17 cellular contexts compared by ENCODE assay signal in genomic region chr11:93984205-93984586, GRCh38. TPM values are rescaled to one million over a fixed set of nuclear protein-coding genes. Genes with fewer than 3 reads are reported as not detected.
A peak's percentile ranks its signal among the peaks of the same experiment; 100 is the strongest.
DNase-seq lines count a peak whose midpoint lies in the region; ATAC-seq and TF ChIP-seq lines count a peak whose summit lies in the region.
"Had no signal": no experiment of that assay in that cellular context is flagged by ENCODE, and none has a peak within 500 bp of the region (broad histone marks: within the 10 kb centered on the region; RNA-seq: fewer than 3 reads in every experiment).

No MANE protein-coding gene starts in this region.

- no peak overlapping the region for H2BK5ac ChIP-seq in IMR-90 (ENCODE audit: low read depth, low read length, poor library complexity, severe bottlenecking)

- no peak overlapping the region for H3K14ac ChIP-seq in IMR-90 (replicated peaks; ENCODE audit: low read depth, low read length)

- H4K5ac ChIP-seq in IMR-90 (ENCODE audit: low read depth, low read length) = no peak overlapping the region

- H3K4ac ChIP-seq in IMR-90 (ENCODE audit: low read depth, low read length) = no peak overlapping the region

- H2BK20ac ChIP-seq in IMR-90 (ENCODE audit: low read depth, low read length) = no peak overlapping the region

- no peak for ATAC-seq in IMR-90 (ENCODE audit: low read depth)

- no peak overlapping the region for H3K9ac ChIP-seq in IMR-90 (ENCODE audit: low read depth, low read length)

- H2AFZ ChIP-seq in IMR-90 (replicated peaks; ENCODE audit: low read length, poor library complexity) = no peak overlapping the region

- no peak overlapping the region for H2BK15ac ChIP-seq in IMR-90 (ENCODE audit: low read depth, low read length)

- no peak overlapping the region for H3K27ac ChIP-seq in IMR-90 (ENCODE audit: insufficient read depth, low read length)

- POLR2A ChIA-PET in IMR-90 (lab: Charles Lee; ENCODE audit: unreplicated experiment) = no interaction called here

- no peak overlapping the region for H3K4me3 ChIP-seq in IMR-90 (ENCODE audit: insufficient read depth, low read depth, low read length)

- H2AK5ac ChIP-seq in IMR-90 (ENCODE audit: low read depth, low read length) = no peak overlapping the region

- CTCF ChIA-PET in IMR-90 (lab: Yijun Ruan, JAX) = no interaction called here

- TF ChIP-seq RAD21 in IMR-90 (IDR thresholded peaks at IDR 0.05; ENCODE audit: low read length) = no peak

- no peaks in the 10 kb centered on the region for H3K9me3 ChIP-seq in IMR-90 (ENCODE audit: control insufficient read depth, insufficient read depth, low read length)

- no peak overlapping the region for H2AK9ac ChIP-seq in IMR-90 (replicated peaks; ENCODE audit: low read depth, low read length, poor library complexity)

- DNase-seq in IMR-90 (peak; percentile 2), dedifferentiated amniotic fluid mesenchymal stem cell (ENCODE audit: extremely low spot score) (peak; percentile 28), fibroblast of the conjunctiva (ENCODE audit: low read depth) (peak; percentile 34), occipital lobe (lab: John Stamatoyannopoulos, UW) (no peak), NCI-H526 (lab: John Stamatoyannopoulos, UW) (no peak), NCI-H2029 treated with DMSO at 0.1 percent for 48 hours (lab: John Stamatoyannopoulos, UW) (no peak)
- DNase-seq in activated CD4-positive, CD25-positive, alpha-beta regulatory T cell (lab: John Stamatoyannopoulos, UW) = no peak
- DNase-seq: C1 segment of cervical spinal cord, DMS79 treated with DMSO at 0.1 percent for 48 hours, GDM1, Kasumi-1, NCI-H1105 treated with DMSO at 0.1 percent for 48 hours, NCI-H187, NCI-H69, RPMI8226 had no signal

- no peaks in the 10 kb centered on the region for H3K36me3 ChIP-seq in IMR-90 (ENCODE audit: control insufficient read depth, insufficient read depth, low read length)

- H3K18ac ChIP-seq in IMR-90 (ENCODE audit: low read depth, low read length) = no peak overlapping the region

- H3K4me1 ChIP-seq in IMR-90 (ENCODE audit: control insufficient read depth, insufficient read depth, low read length) = peaks cover 5% of the 10 kb centered on the region

- H4K20me1 ChIP-seq in IMR-90 (ENCODE audit: insufficient read depth, low read length) = no peaks in the 10 kb centered on the region

- H3K9me1 ChIP-seq in IMR-90 (ENCODE audit: insufficient read depth, low read length) = no peaks in the 10 kb centered on the region

- no peak overlapping the region for H2BK120ac ChIP-seq in IMR-90 (ENCODE audit: low read depth, low read length)

- no peaks in the 10 kb centered on the region for H3K79me1 ChIP-seq in IMR-90 (ENCODE audit: low read depth in 1 of 2, low read length in 2 of 2)

- in situ Hi-C loops in IMR-90 (cut with MboI; ENCODE audit: low sequenced_read_pairs) = no loop called here

- WGBS in IMR-90 (ENCODE audit: extremely low coverage in 2 of 2, insufficient read length in 1 of 2), 2 experiments = no CpG with 5 or more reads among the region's 1 CpG

- TF ChIP-seq CTCF in IMR-90 (conservative IDR thresholded peaks at IDR 0.05; ENCODE audit: low read depth, low read length) = no peak

- intact Hi-C loops in IMR-90 (cut with micrococcal nuclease) = no loop called here

- H3K23ac ChIP-seq in IMR-90 (ENCODE audit: low read depth, low read length) = no peak overlapping the region

- H4K8ac ChIP-seq in IMR-90 (ENCODE audit: low read depth in 2 of 2, low read length in 2 of 2) = no peak overlapping the region

- H3K4me2 ChIP-seq in IMR-90 (ENCODE audit: low read depth, low read length) = no peak overlapping the region

- no peak for TF ChIP-seq POLR2A in IMR-90 (IDR thresholded peaks at IDR 0.05; ENCODE audit: low read depth, low read length)

- H3K56ac ChIP-seq in IMR-90 (ENCODE audit: extremely low read depth, insufficient read depth, low read length) = no peak overlapping the region

- H4K91ac ChIP-seq in IMR-90 (ENCODE audit: insufficient read depth, low read depth, low read length) = no peak overlapping the region

- no TSS peak for BruUV-seq in IMR-90 (replicated peaks; lab: Mats Ljungman, UMichigan)

- dilution Hi-C loops in IMR-90 (cut with HindIII; ENCODE audit: low sequenced_read_pairs, unreplicated experiment) = no loop called here

- peaks cover 3% of the 10 kb centered on the region; the same call in 1 of the 2 replicates for H3K27me3 ChIP-seq in IMR-90 (ENCODE audit: control insufficient read depth, insufficient read depth, low read length)

TF ChIP-seq in IMR-90, 13 proteins besides CTCF, POLR2A, EP300 and RAD21:
- no peak for TF ChIP-seq RCOR1 (IDR thresholded peaks at IDR 0.05; ENCODE audit: insufficient replicate concordance, low read length)
- TF ChIP-seq FOS (IDR thresholded peaks at IDR 0.05; ENCODE audit: low read depth, low read length) = no peak
- no peak for TF ChIP-seq CEBPB (IDR thresholded peaks at IDR 0.05; ENCODE audit: low read depth, low read length)
- TF ChIP-seq, protein P1, sequence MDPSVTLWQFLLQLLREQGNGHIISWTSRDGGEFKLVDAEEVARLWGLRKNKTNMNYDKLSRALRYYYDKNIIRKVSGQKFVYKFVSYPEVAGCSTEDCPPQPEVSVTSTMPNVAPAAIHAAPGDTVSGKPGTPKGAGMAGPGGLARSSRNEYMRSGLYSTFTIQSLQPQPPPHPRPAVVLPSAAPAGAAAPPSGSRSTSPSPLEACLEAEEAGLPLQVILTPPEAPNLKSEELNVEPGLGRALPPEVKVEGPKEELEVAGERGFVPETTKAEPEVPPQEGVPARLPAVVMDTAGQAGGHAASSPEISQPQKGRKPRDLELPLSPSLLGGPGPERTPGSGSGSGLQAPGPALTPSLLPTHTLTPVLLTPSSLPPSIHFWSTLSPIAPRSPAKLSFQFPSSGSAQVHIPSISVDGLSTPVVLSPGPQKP (IDR thresholded peaks at IDR 0.05; ENCODE audit: borderline replicate concordance, low read depth, low read length) = no peak
- no peak for TF ChIP-seq SMC3 (IDR thresholded peaks at IDR 0.05; ENCODE audit: low read depth, low read length)
- no peak for TF ChIP-seq NFE2L2 (IDR thresholded peaks at IDR 0.05; ENCODE audit: low read depth, low read length)
- TF ChIP-seq MAFK (IDR thresholded peaks at IDR 0.05; ENCODE audit: low read depth, low read length) = no peak
- TF ChIP-seq MAZ (IDR thresholded peaks at IDR 0.05; ENCODE audit: borderline replicate concordance, low read depth, low read length) = no peak
- TF ChIP-seq, protein P2, sequence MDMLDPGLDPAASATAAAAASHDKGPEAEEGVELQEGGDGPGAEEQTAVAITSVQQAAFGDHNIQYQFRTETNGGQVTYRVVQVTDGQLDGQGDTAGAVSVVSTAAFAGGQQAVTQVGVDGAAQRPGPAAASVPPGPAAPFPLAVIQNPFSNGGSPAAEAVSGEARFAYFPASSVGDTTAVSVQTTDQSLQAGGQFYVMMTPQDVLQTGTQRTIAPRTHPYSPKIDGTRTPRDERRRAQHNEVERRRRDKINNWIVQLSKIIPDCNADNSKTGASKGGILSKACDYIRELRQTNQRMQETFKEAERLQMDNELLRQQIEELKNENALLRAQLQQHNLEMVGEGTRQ (IDR thresholded peaks at IDR 0.05; ENCODE audit: low read depth, low read length) = no peak
TF ChIP-seq in IMR-90: peak in this region for 0.

RNA-seq across cellular contexts. Expression of gene HEPHL1, which starts 37.0 kb away (rescaled TPM):
- total RNA-seq in IMR-90 (2012; rRNA removed) (under 0.01 TPM in 1 of 2 replicates, not detected in the other), occipital lobe (not detected)
- 0.01 and 0.02 TPM in 2 replicates for polyA plus RNA-seq in IMR-90 (2012; rRNA removed)
- polyA plus RNA-seq in IMR-90 (2012; cell fraction: cytosol; rRNA removed) = not detected in 2 replicates
- polyA plus RNA-seq in IMR-90 (2012; cell fraction: nucleus; rRNA removed; ENCODE audit: low replicate concordance) = 0.01 TPM in 1 of 2 replicates, not detected in the other
- total RNA-seq: H4, OCI-LY7 had no signal

Comparison
In these comparisons a context has a peak if more than half of its experiments do, and no peak if none do; other contexts are left out.
1. DNase-seq: peak in IMR-90 (single experiment), dedifferentiated amniotic fluid mesenchymal stem cell (single experiment) and fibroblast of the conjunctiva (single experiment); none in activated CD4-positive, CD25-positive, alpha-beta regulatory T cell (0 of 4), occipital lobe (single experiment), NCI-H526 (0 of 2) and NCI-H2029 treated with DMSO at 0.1 percent for 48 hours (single experiment).